In the genomic region with DNA sequence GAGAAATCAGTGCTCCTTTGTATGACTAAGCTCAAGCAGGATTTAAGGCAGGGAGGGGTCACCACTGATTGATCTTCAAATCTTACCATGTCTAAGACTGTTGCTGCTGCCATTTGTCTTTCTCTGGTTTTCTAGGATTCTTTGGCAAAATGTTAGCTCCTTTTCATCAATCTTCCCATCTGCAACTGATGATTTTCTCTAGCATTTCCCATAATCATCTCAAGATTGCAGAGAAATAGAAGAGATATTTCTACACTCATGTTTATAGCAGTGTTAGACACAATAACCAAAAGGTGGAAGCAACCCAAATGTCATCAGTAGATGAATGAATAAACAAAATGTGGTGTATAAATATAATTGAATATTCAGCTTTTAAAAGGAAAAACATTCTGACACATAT, we compare ENCODE assay signal across 38 cellular contexts.
"Had no signal": no experiment of that assay in that cellular context is flagged by ENCODE, and none has a peak within 500 bp of the region (broad histone marks: within the 10 kb centered on the region; RNA-seq: fewer than 3 reads in every experiment).

No MANE protein-coding gene starts in this region.

- H3K36me3 Mint-ChIP-seq: activated CD8-positive, alpha-beta memory T cell treated with anti-CD3 and anti-CD28 coated beads, Interleukin-2, amount 10 ng/mL, durations not matched to agents 7 days and 5 days; brain had no signal

- H3K9me3 ChIP-seq: adrenal gland, breast epithelium, colonic mucosa, esophagus muscularis mucosa had no signal

- H3K4me1 Mint-ChIP-seq: activated CD4-positive, alpha-beta T cell treated with anti-CD3 and anti-CD28 coated beads for 36 hours; activated CD4-positive, alpha-beta T cell treated with anti-CD3 and anti-CD28 coated beads, Interleukin-2, amount 10 ng/mL, durations not matched to agents 24 days and 14 days; activated CD8-positive, alpha-beta memory T cell treated with anti-CD3 and anti-CD28 coated beads, Interleukin-2, amount 10 ng/mL, durations not matched to agents 7 days and 5 days; activated naive CD4-positive, alpha-beta T cell treated with anti-CD3 and anti-CD28 coated beads, Interleukin-2, amount 50 U/mL, for 24 hours; activated naive CD8-positive, alpha-beta T cell treated with anti-CD3 and anti-CD28 coated beads for 36 hours; activated naive CD8-positive, alpha-beta T cell treated with anti-CD3 and anti-CD28 coated beads, Interleukin-2, amount 50 U/mL, for 24 hours; endodermal cell had no signal

- H3K4me3 Mint-ChIP-seq: activated CD4-positive, alpha-beta memory T cell treated with anti-CD3 and anti-CD28 coated beads for 36 hours; activated CD4-positive, alpha-beta T cell treated with anti-CD3 and anti-CD28 coated beads for 36 hours; activated CD4-positive, alpha-beta T cell treated with anti-CD3 and anti-CD28 coated beads, Interleukin-2, amount 10 ng/mL, durations not matched to agents 24 days and 14 days; activated CD8-positive, alpha-beta memory T cell treated with anti-CD3 and anti-CD28 coated beads, Interleukin-2, amount 10 ng/mL, durations not matched to agents 7 days and 5 days; activated CD8-positive, alpha-beta T cell treated with anti-CD3 and anti-CD28 coated beads, Interleukin-2, amount 10 ng/mL, durations not matched to agents 7 days and 5 days; activated naive CD4-positive, alpha-beta T cell treated with anti-CD3 and anti-CD28 coated beads for 36 hours; activated naive CD4-positive, alpha-beta T cell treated with anti-CD3 and anti-CD28 coated beads, Interleukin-2, amount 50 U/mL, for 24 hours; activated naive CD8-positive, alpha-beta T cell treated with anti-CD3 and anti-CD28 coated beads for 36 hours; activated naive CD8-positive, alpha-beta T cell treated with anti-CD3 and anti-CD28 coated beads, Interleukin-2, amount 50 U/mL, for 24 hours; activated T-helper 1 cell treated with anti-CD3 and anti-CD28 coated beads, Interleukin-12 subunit alpha, Interleukin-12 subunit beta, Interleukin-2, Interleukin-4 antibody, amounts not matched to agents 30 ng/mL and 10 ng/mL and 1 ng/mL, durations not matched to agents 14 hours and 24 hours and 36 hours; brain; dendritic cell treated with granulocyte-macrophage colony-stimulating factor and Interleukin-4, amounts not matched to agents 40 ng/mL and 50 ng/mL, for 4 days; endodermal cell; T-helper 17 cell; T-helper 2 cell treated with Interferon-gamma antibody and Interleukin-4, amounts not matched to agents 5 μg/mL and 100 μg/mL, for 36 hours had no signal

- H3K4me3 ChIP-seq: adrenal gland, breast epithelium, cardiac muscle cell, colonic mucosa, dorsolateral prefrontal cortex, esophagus muscularis mucosa had no signal

- DNase-seq: activated CD4-positive, alpha-beta memory T cell treated with anti-CD3 and anti-CD28 coated beads for 36 hours; activated CD4-positive, alpha-beta T cell treated with anti-CD3 and anti-CD28 coated beads for 36 hours; activated CD4-positive, alpha-beta T cell treated with anti-CD3 and anti-CD28 coated beads, Interleukin-2, amount 10 ng/mL, durations not matched to agents 24 days and 14 days; activated CD4-positive, CD25-positive, alpha-beta regulatory T cell; activated CD4-positive, CD25-positive, alpha-beta regulatory T cell treated with anti-CD3 and anti-CD28 coated beads, Interleukin-2, amount 50 U/mL, for 72 hours; activated CD8-positive, alpha-beta memory T cell treated with anti-CD3 and anti-CD28 coated beads, Interleukin-2, amount 10 ng/mL, durations not matched to agents 7 days and 5 days; activated CD8-positive, alpha-beta memory T cell treated with anti-CD3 and anti-CD28 coated beads, Interleukin-2, amount 50 U/mL, for 4 hours; activated CD8-positive, alpha-beta T cell treated with anti-CD3 and anti-CD28 coated beads, Interleukin-2, amount 10 ng/mL, durations not matched to agents 7 days and 5 days; activated effector memory CD4-positive, alpha-beta T cell treated with anti-CD3 and anti-CD28 coated beads, Interleukin-2, amount 50 U/mL, for 16 hours; activated naive CD4-positive, alpha-beta T cell treated with anti-CD3 and anti-CD28 coated beads for 36 hours; activated naive CD8-positive, alpha-beta T cell treated with anti-CD3 and anti-CD28 coated beads for 36 hours; activated naive CD8-positive, alpha-beta T cell treated with anti-CD3 and anti-CD28 coated beads, Interleukin-2, amount 50 U/mL, for 24 hours; activated T-cell treated with anti-CD3 and anti-CD28 coated beads, Interleukin-2, amount 50 U/mL, for 1 hour; activated T-cell treated with anti-CD3 and anti-CD28 coated beads, Interleukin-2, amount 50 U/mL, for 48 hours; adrenal gland; amygdala; aorta; central memory CD4-positive, alpha-beta T cell; cerebellar nuclear complex; colonic mucosa; dorsolateral prefrontal cortex; effector memory CD4-positive, alpha-beta T cell; endodermal cell; erythroblast; foreskin fibroblast; head of caudate nucleus; T-helper 1 cell; T-helper 17 cell; T1000 had no signal

- H3K9me3 Mint-ChIP-seq: activated CD4-positive, alpha-beta memory T cell treated with anti-CD3 and anti-CD28 coated beads for 36 hours; activated CD4-positive, alpha-beta T cell treated with anti-CD3 and anti-CD28 coated beads, Interleukin-2, amount 10 ng/mL, durations not matched to agents 24 days and 14 days; activated naive CD4-positive, alpha-beta T cell treated with anti-CD3 and anti-CD28 coated beads for 36 hours; activated naive CD4-positive, alpha-beta T cell treated with anti-CD3 and anti-CD28 coated beads, Interleukin-2, amount 50 U/mL, for 24 hours; activated naive CD8-positive, alpha-beta T cell treated with anti-CD3 and anti-CD28 coated beads for 36 hours; activated naive CD8-positive, alpha-beta T cell treated with anti-CD3 and anti-CD28 coated beads, Interleukin-2, amount 50 U/mL, for 24 hours; activated T-helper 1 cell treated with anti-CD3 and anti-CD28 coated beads, Interleukin-12 subunit alpha, Interleukin-12 subunit beta, Interleukin-2, Interleukin-4 antibody, amounts not matched to agents 30 ng/mL and 10 ng/mL and 1 ng/mL, durations not matched to agents 14 hours and 24 hours and 36 hours; activated T-helper 2 cell treated with anti-CD3 and anti-CD28 coated beads, Interferon-gamma antibody, Interleukin-2, Interleukin-4, amounts not matched to agents 10 μg/mL and 5 μg/mL and 100 μg/mL, durations not matched to agents 14 hours and 24 hours and 36 hours; brain; dendritic cell treated with granulocyte-macrophage colony-stimulating factor and Interleukin-4, amounts not matched to agents 40 ng/mL and 50 ng/mL, for 4 days; endodermal cell; T-helper 2 cell treated with Interferon-gamma antibody and Interleukin-4, amounts not matched to agents 5 μg/mL and 100 μg/mL, for 36 hours had no signal

- H3K27ac ChIP-seq: adrenal gland, breast epithelium, cardiac muscle cell, colonic mucosa, dorsolateral prefrontal cortex, esophagus muscularis mucosa had no signal

- H3K27ac Mint-ChIP-seq: activated CD4-positive, alpha-beta memory T cell treated with anti-CD3 and anti-CD28 coated beads for 36 hours; activated CD4-positive, alpha-beta T cell treated with anti-CD3 and anti-CD28 coated beads for 36 hours; activated CD4-positive, alpha-beta T cell treated with anti-CD3 and anti-CD28 coated beads, Interleukin-2, amount 10 ng/mL, durations not matched to agents 24 days and 14 days; activated CD8-positive, alpha-beta memory T cell treated with anti-CD3 and anti-CD28 coated beads, Interleukin-2, amount 10 ng/mL, durations not matched to agents 7 days and 5 days; activated CD8-positive, alpha-beta T cell treated with anti-CD3 and anti-CD28 coated beads, Interleukin-2, amount 10 ng/mL, durations not matched to agents 7 days and 5 days; activated naive CD4-positive, alpha-beta T cell treated with anti-CD3 and anti-CD28 coated beads for 36 hours; activated naive CD4-positive, alpha-beta T cell treated with anti-CD3 and anti-CD28 coated beads, Interleukin-2, amount 50 U/mL, for 24 hours; activated naive CD8-positive, alpha-beta T cell treated with anti-CD3 and anti-CD28 coated beads for 36 hours; activated naive CD8-positive, alpha-beta T cell treated with anti-CD3 and anti-CD28 coated beads, Interleukin-2, amount 50 U/mL, for 24 hours; activated T-helper 1 cell treated with anti-CD3 and anti-CD28 coated beads, Interleukin-12 subunit alpha, Interleukin-12 subunit beta, Interleukin-2, Interleukin-4 antibody, amounts not matched to agents 30 ng/mL and 10 ng/mL and 1 ng/mL, durations not matched to agents 14 hours and 24 hours and 36 hours; activated T-helper 2 cell treated with anti-CD3 and anti-CD28 coated beads, Interferon-gamma antibody, Interleukin-2, Interleukin-4, amounts not matched to agents 10 μg/mL and 5 μg/mL and 100 μg/mL, durations not matched to agents 14 hours and 24 hours and 36 hours; brain; dendritic cell treated with granulocyte-macrophage colony-stimulating factor and Interleukin-4, amounts not matched to agents 40 ng/mL and 50 ng/mL, for 4 days; endodermal cell; T-helper 17 cell; T-helper 2 cell treated with Interferon-gamma antibody and Interleukin-4, amounts not matched to agents 5 μg/mL and 100 μg/mL, for 36 hours had no signal

- H3K36me3 ChIP-seq: adrenal gland, breast epithelium, cardiac muscle cell, colonic mucosa, esophagus muscularis mucosa had no signal

- H3K27me3 Mint-ChIP-seq: activated CD4-positive, alpha-beta memory T cell treated with anti-CD3 and anti-CD28 coated beads for 36 hours; activated CD4-positive, alpha-beta T cell treated with anti-CD3 and anti-CD28 coated beads for 36 hours; activated CD4-positive, alpha-beta T cell treated with anti-CD3 and anti-CD28 coated beads, Interleukin-2, amount 10 ng/mL, durations not matched to agents 24 days and 14 days; activated CD8-positive, alpha-beta memory T cell treated with anti-CD3 and anti-CD28 coated beads, Interleukin-2, amount 10 ng/mL, durations not matched to agents 7 days and 5 days; activated naive CD4-positive, alpha-beta T cell treated with anti-CD3 and anti-CD28 coated beads, Interleukin-2, amount 50 U/mL, for 24 hours; activated naive CD8-positive, alpha-beta T cell treated with anti-CD3 and anti-CD28 coated beads for 36 hours; activated naive CD8-positive, alpha-beta T cell treated with anti-CD3 and anti-CD28 coated beads, Interleukin-2, amount 50 U/mL, for 24 hours; brain; dendritic cell treated with granulocyte-macrophage colony-stimulating factor and Interleukin-4, amounts not matched to agents 40 ng/mL and 50 ng/mL, for 4 days; T-helper 17 cell had no signal

- H3K27me3 ChIP-seq: adrenal gland, breast epithelium, cardiac muscle cell, colonic mucosa, dorsolateral prefrontal cortex, esophagus muscularis mucosa had no signal

- H3K4me1 ChIP-seq: adrenal gland, breast epithelium, colonic mucosa had no signal

- ATAC-seq: activated CD4-positive, alpha-beta T cell treated with anti-CD3 and anti-CD28 coated beads for 36 hours; activated CD8-positive, alpha-beta memory T cell treated with anti-CD3 and anti-CD28 coated beads, Interleukin-2, amount 10 ng/mL, durations not matched to agents 7 days and 5 days; activated CD8-positive, alpha-beta T cell treated with anti-CD3 and anti-CD28 coated beads, Interleukin-2, amount 10 ng/mL, durations not matched to agents 7 days and 5 days; activated naive CD8-positive, alpha-beta T cell treated with anti-CD3 and anti-CD28 coated beads, Interleukin-2, amount 50 U/mL, for 24 hours; T-helper 17 cell had no signal
